17 cellular contexts compared by ENCODE assay signal in the genomic region with DNA sequence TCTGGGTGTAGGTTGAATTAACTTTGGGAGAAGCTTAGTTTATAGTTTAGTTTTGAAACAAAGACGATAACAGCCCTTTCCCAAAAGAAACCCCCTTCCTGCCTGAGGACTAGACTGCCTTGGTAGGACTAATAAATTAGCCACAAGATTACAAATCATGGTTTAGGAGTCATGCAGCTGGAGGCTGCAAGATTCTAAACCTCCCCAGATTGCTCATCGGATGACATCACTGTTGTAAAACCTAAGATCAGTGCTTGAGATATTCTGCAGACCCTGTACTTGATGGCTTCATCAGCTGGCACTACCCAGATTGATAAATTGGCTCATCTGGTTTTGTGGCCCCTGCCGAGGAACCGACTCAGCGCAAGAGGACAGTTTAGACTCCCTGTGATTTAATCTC. TPM values are rescaled to one million over a fixed set of nuclear protein-coding genes. Genes with fewer than 3 reads are reported as not detected.
DNase-seq lines count a peak whose midpoint lies in the region; ATAC-seq, FAIRE-seq and TF ChIP-seq lines count a peak whose summit lies in the region.
"Had no signal": no experiment of that assay in that cellular context is flagged by ENCODE, and none has a peak within 500 bp of the region (broad histone marks: within the 10 kb centered on the region; RNA-seq: fewer than 3 reads in every experiment).

No MANE protein-coding gene starts in this region.

- TF ChIP-seq RAD21 in IMR-90 (IDR thresholded peaks at IDR 0.05; ENCODE audit: low read length) = no peak

- in situ Hi-C loops in Caki2 (cut with HindIII; ENCODE audit: low pct_unique_long_range_greater_than_20kb, low sequenced_read_pairs) = no loop called here
- in situ Hi-C loops in IMR-90 (cut with MboI; ENCODE audit: low sequenced_read_pairs) = no loop called here

- H2BK120ac ChIP-seq in IMR-90 (ENCODE audit: low read depth, low read length) = no peak overlapping the region

- H3K4me1 ChIP-seq in IMR-90 (ENCODE audit: control insufficient read depth, insufficient read depth, low read length) (peaks cover 2% of the 10 kb centered on the region; the same call in 1 of the 2 replicates), small intestine (ENCODE audit: control insufficient read depth in 2 of 2, insufficient read depth in 1 of 2, low read depth in 1 of 2, low read length in 1 of 2) (peaks cover 0 to 2% of the 10 kb centered on the region in 2 donors)

- no peak overlapping the region for H2AK9ac ChIP-seq in IMR-90 (replicated peaks; ENCODE audit: low read depth, low read length, poor library complexity)

- H3K18ac ChIP-seq in IMR-90 (ENCODE audit: low read depth, low read length) = no peak overlapping the region

- BruUV-seq in IMR-90 (replicated peaks; lab: Mats Ljungman, UMichigan) = no TSS peak

- H3K36me3 ChIP-seq in IMR-90 (ENCODE audit: control insufficient read depth, insufficient read depth, low read length) (no peaks in the 10 kb centered on the region), small intestine (ENCODE audit: control insufficient read depth in 2 of 2, insufficient read depth in 2 of 2, low read length in 2 of 2) (no peaks in the 10 kb centered on the region)
- H3K36me3 ChIP-seq: spleen had no signal

- H2BK15ac ChIP-seq in IMR-90 (ENCODE audit: low read depth, low read length) = no peak overlapping the region

- FAIRE-seq in small intestine (lab: Jason Lieb, UNC) = no peak
- FAIRE-seq: G401.6, islet of Langerhans had no signal

- WGBS in IMR-90 (ENCODE audit: extremely low coverage in 2 of 2, insufficient read length in 1 of 2), 2 experiments = no CpG with 5 or more reads among the region's 5 CpGs
- WGBS in small intestine, 3 donors = 80 to 82% (median 81%) methylated on average over 5 of the region's 5 CpGs

- H3K14ac ChIP-seq in IMR-90 (replicated peaks; ENCODE audit: low read depth, low read length) = no peak overlapping the region

- CTCF ChIA-PET in IMR-90 (lab: Yijun Ruan, JAX) = interaction anchor here (0.9 to 1.1 kb wide), 2 partner anchors 21 to 35 kb away, joined by 3 read pairs; no protein-coding TSS in a partner anchor

- DNase-seq in Caki2 (ENCODE audit: low read depth) = peak; percentile 14
- DNase-seq in IMR-90 = peak; percentile 86
- DNase-seq in iris pigment epithelial cell (ENCODE audit: low read depth) = peak; percentile 82
- no peak for DNase-seq in small intestine
- DNase-seq: activated CD8-positive, alpha-beta memory T cell treated with anti-CD3 and anti-CD28 coated beads, Interleukin-2, amount 50 U/mL, for 4 hours; activated naive CD4-positive, alpha-beta T cell treated with anti-CD3 and anti-CD28 coated beads for 36 hours; CD4-positive, CD25-positive, alpha-beta regulatory T cell; central memory CD4-positive, alpha-beta T cell; NCI-H1417 treated with DMSO at 0.1 percent for 48 hours; spleen had no signal

- H4K20me1 ChIP-seq in IMR-90 (ENCODE audit: insufficient read depth, low read length) = no peaks in the 10 kb centered on the region

- H3K79me1 ChIP-seq in IMR-90 (ENCODE audit: low read depth in 1 of 2, low read length in 2 of 2) = no peaks in the 10 kb centered on the region

- intact Hi-C loops in IMR-90 (cut with micrococcal nuclease) = loop anchor here (10.0 kb wide), 1 partner anchor 297 kb away; no protein-coding TSS in a partner anchor

- H3K27ac ChIP-seq in IMR-90 (ENCODE audit: insufficient read depth, low read length) (no peak overlapping the region), small intestine (ENCODE audit: low read depth in 1 of 2, low read length in 1 of 2) (no peak overlapping the region)
- H3K27ac ChIP-seq: spleen had no signal

- no peak overlapping the region for H3K23ac ChIP-seq in IMR-90 (ENCODE audit: low read depth, low read length)

- H2BK5ac ChIP-seq in IMR-90 (ENCODE audit: low read depth, low read length, poor library complexity, severe bottlenecking) = no peak overlapping the region

- H2BK20ac ChIP-seq in IMR-90 (ENCODE audit: low read depth, low read length) = no peak overlapping the region

- no peak overlapping the region for H3K9ac ChIP-seq in IMR-90 (ENCODE audit: low read depth, low read length)

- H2AFZ ChIP-seq in IMR-90 (replicated peaks; ENCODE audit: low read length, poor library complexity) = no peak overlapping the region

- no peak overlapping the region for H3K4me3 ChIP-seq in IMR-90 (ENCODE audit: insufficient read depth, low read depth, low read length)
- H3K4me3 ChIP-seq in WI38 (ENCODE audit: low read depth, low read length) = peak overlapping the region; percentile 22; the same call in 1 of the 2 replicates
- no peak overlapping the region for H3K4me3 ChIP-seq in small intestine (ENCODE audit: low read depth in 1 of 2, low read length in 2 of 2)
- H3K4me3 ChIP-seq: spleen had no signal

- H4K8ac ChIP-seq in IMR-90 (ENCODE audit: low read depth in 2 of 2, low read length in 2 of 2) = peak overlapping the region in 1 of 2 experiments; percentile 33; a peak in 1 of 4 replicates

- TF ChIP-seq CTCF in IMR-90 (conservative IDR thresholded peaks at IDR 0.05; ENCODE audit: low read depth, low read length) (no peak), WI38 (IDR thresholded peaks at IDR 0.05; ENCODE audit: low read depth, low read length) (no peak)

- H3K9me1 ChIP-seq in IMR-90 (ENCODE audit: insufficient read depth, low read length) = peaks cover 4% of the 10 kb centered on the region; the same call in 1 of the 2 replicates

- H4K5ac ChIP-seq in IMR-90 (ENCODE audit: low read depth, low read length) = no peak overlapping the region

- H3K9me3 ChIP-seq in IMR-90 (ENCODE audit: control insufficient read depth, insufficient read depth, low read length) (no peaks in the 10 kb centered on the region), small intestine (ENCODE audit: control insufficient read depth, low read depth) (no peaks in the 10 kb centered on the region)
- H3K9me3 ChIP-seq: spleen had no signal

- H2AK5ac ChIP-seq in IMR-90 (ENCODE audit: low read depth, low read length) = no peak overlapping the region

- no peak overlapping the region; the same call in 1 of the 2 replicates for H3K4me2 ChIP-seq in IMR-90 (ENCODE audit: low read depth, low read length)

- dilution Hi-C loops in IMR-90 (cut with HindIII; ENCODE audit: low sequenced_read_pairs, unreplicated experiment) = no loop called here

- ATAC-seq in IMR-90 (ENCODE audit: low read depth) (peak; percentile 30; the same call in 1 of the 2 replicates), GM21529 (IDR thresholded peaks at IDR 0.05; ENCODE audit: unreplicated experiment) (no peak), GM18861 (IDR thresholded peaks at IDR 0.05; ENCODE audit: unreplicated experiment) (no peak), GM19035 (IDR thresholded peaks at IDR 0.05; ENCODE audit: unreplicated experiment) (no peak)

- no peak for TF ChIP-seq POLR2A in IMR-90 (IDR thresholded peaks at IDR 0.05; ENCODE audit: low read depth, low read length)

- no peak overlapping the region for H3K4ac ChIP-seq in IMR-90 (ENCODE audit: low read depth, low read length)

- no peak overlapping the region for H3K56ac ChIP-seq in IMR-90 (ENCODE audit: extremely low read depth, insufficient read depth, low read length)

- H4K91ac ChIP-seq in IMR-90 (ENCODE audit: insufficient read depth, low read depth, low read length) = no peak overlapping the region

- POLR2A ChIA-PET in IMR-90 (lab: Charles Lee; ENCODE audit: unreplicated experiment) = interaction anchor here (0.6 to 0.7 kb wide), 2 partner anchors 266 to 375 kb away, joined by 3 to 4 read pairs; partner anchors contain the start of gene ZMYM5

- no peaks in the 10 kb centered on the region for H3K27me3 ChIP-seq in IMR-90 (ENCODE audit: control insufficient read depth, insufficient read depth, low read length)
- peaks cover 0 to 2% of the 10 kb centered on the region in 2 donors for H3K27me3 ChIP-seq in small intestine (ENCODE audit: control insufficient read depth in 2 of 2, insufficient read depth in 2 of 2, low read length in 2 of 2)

TF ChIP-seq in IMR-90, 13 proteins besides CTCF, POLR2A, EP300 and RAD21:
- TF ChIP-seq CHD1 (IDR thresholded peaks at IDR 0.05; ENCODE audit: low read depth, low read length) = no peak
- TF ChIP-seq CEBPB (IDR thresholded peaks at IDR 0.05; ENCODE audit: low read depth, low read length) = peak; percentile 58
- no peak for TF ChIP-seq MAFK (IDR thresholded peaks at IDR 0.05; ENCODE audit: low read depth, low read length)
- TF ChIP-seq FOS (IDR thresholded peaks at IDR 0.05; ENCODE audit: low read depth, low read length) = 0 out of 2 replicates have a peak, but pooled peaks have one; percentile 28

RNA-seq across cellular contexts. Expression of gene MPHOSPH8, which starts 35.9 kb away (rescaled TPM):
- 1.1 and 5.9 TPM in 2 replicates for total RNA-seq in Caki2 (2014; rRNA removed; shearing (Covaris generic); ENCODE audit: low replicate concordance)
- total RNA-seq in IMR-90 (2012; rRNA removed) = 11.7 and 13.3 TPM in 2 replicates
- polyA plus RNA-seq in IMR-90 (2012; rRNA removed) (15.0 and 16.4 TPM in 2 replicates), small intestine (10 to 100 TPM; 21.2 to 30.8 (median 25.5) TPM)
- polyA plus RNA-seq in IMR-90 (2012; cell fraction: cytosol; rRNA removed) = 4.3 and 5.5 TPM in 2 replicates
- polyA plus RNA-seq in IMR-90 (2012; cell fraction: nucleus; rRNA removed; ENCODE audit: low replicate concordance) = 6.4 and 45.4 TPM in 2 replicates

RNA-seq across cellular contexts. Expression of gene TPTE2, which starts 36.2 kb away (rescaled TPM):
- total RNA-seq in Caki2 (2014; rRNA removed; shearing (Covaris generic); ENCODE audit: low replicate concordance) = not detected in 2 replicates
- not detected in 2 replicates for total RNA-seq in IMR-90 (2012; rRNA removed)
- polyA plus RNA-seq in IMR-90 (2012; rRNA removed) (not detected in 2 replicates), small intestine (under 1 TPM in 1 of 3 donors, not detected in 2; 0.18 TPM)
- not detected in 2 replicates for polyA plus RNA-seq in IMR-90 (2012; cell fraction: cytosol; rRNA removed)
- polyA plus RNA-seq in IMR-90 (2012; cell fraction: nucleus; rRNA removed; ENCODE audit: low replicate concordance) = not detected in 2 replicates
- total RNA-seq: activated naive CD4-positive, alpha-beta T cell treated with anti-CD3 and anti-CD28 coated beads for 36 hours; CD4-positive, CD25-positive, alpha-beta regulatory T cell; mononuclear cell had no signal
- polyA plus RNA-seq: CD4-positive, CD25-positive, alpha-beta regulatory T cell had no signal
